Comparison of ENCODE assay signal across 8 cellular contexts in the genomic region with DNA sequence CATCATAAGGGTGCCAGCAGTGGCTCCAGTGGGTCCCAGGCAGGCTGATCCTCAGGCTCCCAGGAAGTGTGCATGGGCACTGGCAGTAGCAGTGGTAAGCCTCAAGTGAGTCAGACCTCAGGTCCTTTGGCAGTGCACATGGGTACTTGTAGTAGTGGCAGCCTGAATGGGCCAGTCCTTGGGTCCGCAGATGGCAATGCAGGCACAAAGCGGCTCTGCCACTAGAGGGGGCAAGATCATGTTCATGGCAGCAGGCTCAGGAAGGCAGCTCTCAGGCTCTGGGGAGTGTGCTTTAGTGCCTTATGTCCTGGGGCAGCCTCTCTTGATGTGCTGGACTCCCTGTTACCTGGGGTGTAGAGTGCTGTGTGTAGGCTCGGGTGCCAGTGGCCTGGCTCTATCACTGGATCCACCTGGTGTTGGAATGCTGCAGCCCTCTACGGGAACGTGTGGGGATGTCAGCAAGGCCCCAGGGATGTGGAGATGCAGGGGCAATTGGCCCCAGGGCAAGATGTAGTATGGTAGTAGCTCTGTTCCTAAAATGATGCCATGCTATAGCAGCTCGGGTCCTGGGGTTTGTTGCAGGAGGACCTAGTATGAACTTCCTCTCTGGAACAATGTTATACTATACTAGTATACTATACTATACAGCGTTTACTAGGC. TPM values are rescaled to one million over a fixed set of nuclear protein-coding genes. Genes with fewer than 3 reads are reported as not detected.
DNase-seq lines count a peak whose midpoint lies in the region; ATAC-seq and TF ChIP-seq lines count a peak whose summit lies in the region.

No MANE protein-coding gene starts in this region.

- H3K9me3 ChIP-seq in endodermal cell (ENCODE audit: control insufficient read depth, low read length) (no peaks in the 10 kb centered on the region), thoracic aorta (no peaks in the 10 kb centered on the region)
- no peaks in the 10 kb centered on the region for H3K9me3 ChIP-seq in naive thymus-derived CD4-positive, alpha-beta T cell (ENCODE audit: control insufficient read depth in 2 of 3, low read length in 3 of 3)

- CTCF ChIA-PET in activated CD4-positive, alpha-beta T cell treated with anti-CD3 and anti-CD28 coated beads, Interleukin-2, amount 10 ng/mL, durations not matched to agents 7 days and 5 days (lab: Charles Lee): interaction anchor here (0.9 to 2.1 kb wide), 5 partner anchors 10 to 308 kb away, joined by 3 to 8 read pairs (median 4); no protein-coding TSS in a partner anchor
- CTCF ChIA-PET in naive thymus-derived CD4-positive, alpha-beta T cell (lab: Charles Lee): interaction anchor here (0.6 kb wide), 1 partner anchor 274 kb away, joined by 3 read pairs; no protein-coding TSS in a partner anchor

- WGBS in endodermal cell (ENCODE audit: insufficient coverage in 1 of 2, insufficient read length in 1 of 2), 2 experiments: 52% methylated on average over 5 of the region's 7 CpGs; no CpG with 5 or more reads in 1 of the 2 experiments

- H3K4me1 Mint-ChIP-seq in activated CD4-positive, alpha-beta T cell treated with anti-CD3 and anti-CD28 coated beads, Interleukin-2, amount 10 ng/mL, durations not matched to agents 7 days and 5 days: peaks cover 1% of the 10 kb centered on the region
- no peaks in the 10 kb centered on the region for H3K4me1 Mint-ChIP-seq in endodermal cell
- H3K4me1 Mint-ChIP-seq in naive thymus-derived CD4-positive, alpha-beta T cell: peaks cover 0 to 4% (median 0%) of the 10 kb centered on the region in 7 donors

- H3K4me1 ChIP-seq in endodermal cell (ENCODE audit: control insufficient read depth, insufficient read depth, low read length) (no peaks in the 10 kb centered on the region), thoracic aorta (ENCODE audit: control insufficient read depth in 1 of 2, low read depth in 2 of 2) (no peaks in the 10 kb centered on the region)
- H3K4me1 ChIP-seq in naive thymus-derived CD4-positive, alpha-beta T cell (ENCODE audit: control insufficient read depth in 2 of 2, insufficient read depth in 2 of 2, low read length in 2 of 2): no peaks in the 10 kb centered on the region

- H3K9me3 Mint-ChIP-seq in activated CD4-positive, alpha-beta T cell treated with anti-CD3 and anti-CD28 coated beads, Interleukin-2, amount 10 ng/mL, durations not matched to agents 7 days and 5 days: no peaks in the 10 kb centered on the region
- H3K9me3 Mint-ChIP-seq in endodermal cell: no peaks in the 10 kb centered on the region
- H3K9me3 Mint-ChIP-seq in naive thymus-derived CD4-positive, alpha-beta T cell: no peaks in the 10 kb centered on the region

- H3K27ac ChIP-seq in endodermal cell (ENCODE audit: low read depth, low read length): no peak overlapping the region
- no peak overlapping the region for H3K27ac ChIP-seq in naive thymus-derived CD4-positive, alpha-beta T cell (ENCODE audit: low read depth, low read length)
- H3K27ac ChIP-seq in thoracic aorta: no peak overlapping the region

- TF ChIP-seq CTCF in endodermal cell (conservative IDR thresholded peaks at IDR 0.05): peak; percentile 94
- TF ChIP-seq CTCF in thoracic aorta (IDR thresholded peaks at IDR 0.05): peak; percentile 12

- intact Hi-C loops in naive thymus-derived CD4-positive, alpha-beta T cell (cut with micrococcal nuclease): loop anchor here in 1 of 2 donors (1.0 kb wide), 1 partner anchor 309 kb away; no protein-coding TSS in a partner anchor

- ATAC-seq in GM21528 (IDR thresholded peaks at IDR 0.05; ENCODE audit: low FRiP score, unreplicated experiment): peak; percentile 66
- peak; percentile 73 for ATAC-seq in naive thymus-derived CD4-positive, alpha-beta T cell
- ATAC-seq in thoracic aorta (ENCODE audit: insufficient number of reproducible peaks, low FRiP score, low read depth): no peak
- no peak for ATAC-seq in GM18505 (IDR thresholded peaks at IDR 0.05; ENCODE audit: unreplicated experiment)

- no peak overlapping the region for H3K4me3 Mint-ChIP-seq in activated CD4-positive, alpha-beta T cell treated with anti-CD3 and anti-CD28 coated beads, Interleukin-2, amount 10 ng/mL, durations not matched to agents 7 days and 5 days
- no peak overlapping the region for H3K4me3 Mint-ChIP-seq in endodermal cell
- no peak overlapping the region for H3K4me3 Mint-ChIP-seq in naive thymus-derived CD4-positive, alpha-beta T cell

- POLR2A ChIA-PET in activated CD4-positive, alpha-beta T cell treated with anti-CD3 and anti-CD28 coated beads, Interleukin-2, amount 10 ng/mL, durations not matched to agents 7 days and 5 days (lab: Charles Lee): no interaction called here
- POLR2A ChIA-PET in naive thymus-derived CD4-positive, alpha-beta T cell (lab: Charles Lee): no interaction called here

- TF ChIP-seq POLR2A in GM18505 (IDR thresholded peaks at IDR 0.05; ENCODE audit: borderline replicate concordance, extremely low read depth, insufficient read depth, insufficient read length): no peak

- H3K27me3 Mint-ChIP-seq in activated CD4-positive, alpha-beta T cell treated with anti-CD3 and anti-CD28 coated beads, Interleukin-2, amount 10 ng/mL, durations not matched to agents 7 days and 5 days: no peaks in the 10 kb centered on the region
- no peaks in the 10 kb centered on the region for H3K27me3 Mint-ChIP-seq in endodermal cell (ENCODE audit: insufficient read depth)
- H3K27me3 Mint-ChIP-seq in naive thymus-derived CD4-positive, alpha-beta T cell: peaks cover 0 to 3% (median 0%) of the 10 kb centered on the region in 5 donors

- DNase-seq in AG20443 (ENCODE audit: low spot score) (peak; percentile 81), NCI-H524 treated with DMSO at 0.1 percent for 48 hours (lab: John Stamatoyannopoulos, UW) (peak; percentile 47), endodermal cell (peak; percentile 97), thoracic aorta (ENCODE audit: low spot score) (no peak)
- DNase-seq in activated CD4-positive, alpha-beta T cell treated with anti-CD3 and anti-CD28 coated beads, Interleukin-2, amount 10 ng/mL, durations not matched to agents 7 days and 5 days: peak; percentile 75
- DNase-seq in naive thymus-derived CD4-positive, alpha-beta T cell: peak; percentile 8 to 54 (median 27)

- H3K36me3 Mint-ChIP-seq in activated CD4-positive, alpha-beta T cell treated with anti-CD3 and anti-CD28 coated beads, Interleukin-2, amount 10 ng/mL, durations not matched to agents 7 days and 5 days (ENCODE audit: low read depth): no peaks in the 10 kb centered on the region
- H3K36me3 Mint-ChIP-seq in endodermal cell (ENCODE audit: low read depth): no peaks in the 10 kb centered on the region
- H3K36me3 Mint-ChIP-seq in naive thymus-derived CD4-positive, alpha-beta T cell: peaks cover 0 to 20% (median 6%) of the 10 kb centered on the region in 5 donors

- no peak overlapping the region for H3K9ac ChIP-seq in endodermal cell (ENCODE audit: extremely low read depth, low read length, poor library complexity, severe bottlenecking)

- H3K27me3 ChIP-seq in endodermal cell (ENCODE audit: control insufficient read depth, insufficient read depth, low read length, poor library complexity, severe bottlenecking): peaks cover 7% of the 10 kb centered on the region
- no peaks in the 10 kb centered on the region for H3K27me3 ChIP-seq in naive thymus-derived CD4-positive, alpha-beta T cell (ENCODE audit: control insufficient read depth in 2 of 2, insufficient read depth in 2 of 2, low read length in 2 of 2)
- H3K27me3 ChIP-seq in thoracic aorta (replicated peaks; ENCODE audit: insufficient read depth): no peaks in the 10 kb centered on the region

- H3K36me3 ChIP-seq in endodermal cell (ENCODE audit: control insufficient read depth, insufficient read depth, low read length) (no peaks in the 10 kb centered on the region), thoracic aorta (no peaks in the 10 kb centered on the region)
- H3K36me3 ChIP-seq in naive thymus-derived CD4-positive, alpha-beta T cell (ENCODE audit: control insufficient read depth in 2 of 3, insufficient read depth in 3 of 3, low read length in 3 of 3): peaks cover 0 to 11% (median 0%) of the 10 kb centered on the region in 3 experiments

- H3K4me3 ChIP-seq in endodermal cell (ENCODE audit: low read length) (no peak overlapping the region), thoracic aorta (no peak overlapping the region)
- no peak overlapping the region for H3K4me3 ChIP-seq in naive thymus-derived CD4-positive, alpha-beta T cell (ENCODE audit: low read length)

- H3K27ac Mint-ChIP-seq in activated CD4-positive, alpha-beta T cell treated with anti-CD3 and anti-CD28 coated beads, Interleukin-2, amount 10 ng/mL, durations not matched to agents 7 days and 5 days: no peak overlapping the region
- H3K27ac Mint-ChIP-seq in endodermal cell: no peak overlapping the region
- no peak overlapping the region for H3K27ac Mint-ChIP-seq in naive thymus-derived CD4-positive, alpha-beta T cell

RNA-seq across cellular contexts. Expression of a gene that starts 11.0 kb away (rescaled TPM):
- 1 to 10 TPM; 4.1 to 4.8 TPM for total RNA-seq in activated CD4-positive, alpha-beta T cell treated with anti-CD3 and anti-CD28 coated beads, Interleukin-2, amount 10 ng/mL, durations not matched to agents 7 days and 5 days
- total RNA-seq in endodermal cell: 1 to 10 TPM; 1.6 to 1.8 TPM
- polyA plus RNA-seq in endodermal cell (2013, experiment 1 of 2): 2.1 TPM
- 0.95 TPM for polyA plus RNA-seq in endodermal cell (2013, experiment 2 of 2)
- 10 to 100 TPM in 1 of 5 experiments, 1 to 10 TPM in 4; 3.0 to 10.9 (median 7.4) TPM for total RNA-seq in naive thymus-derived CD4-positive, alpha-beta T cell
- polyA plus RNA-seq in naive thymus-derived CD4-positive, alpha-beta T cell: 10 to 100 TPM in 1 of 2 donors, 1 to 10 TPM in 1; 9.8 to 10.1 TPM
- total RNA-seq in thoracic aorta: 1 to 10 TPM in 1 of 2 donors, under 1 TPM in 1; 0.41 to 6.1 TPM

RNA-seq across cellular contexts. Expression of a gene that starts 31.4 kb away (rescaled TPM):
- total RNA-seq in activated CD4-positive, alpha-beta T cell treated with anti-CD3 and anti-CD28 coated beads, Interleukin-2, amount 10 ng/mL, durations not matched to agents 7 days and 5 days: 10 to 100 TPM; 12.5 to 17.3 TPM
- total RNA-seq in endodermal cell (10 to 100 TPM; 18.7 TPM), thoracic aorta (1 to 10 TPM; 2.6 to 7.8 TPM)
- 32.1 TPM for polyA plus RNA-seq in endodermal cell (2013, experiment 1 of 2)
- polyA plus RNA-seq in endodermal cell (2013, experiment 2 of 2): 31.0 TPM
- 10 to 100 TPM in 1 of 5 experiments, 1 to 10 TPM in 4; 2.4 to 10.4 (median 3.6) TPM for total RNA-seq in naive thymus-derived CD4-positive, alpha-beta T cell
- 1 to 10 TPM; 1.8 to 2.1 TPM for polyA plus RNA-seq in naive thymus-derived CD4-positive, alpha-beta T cell

RNA-seq across cellular contexts. Expression of a gene that starts 31.5 kb away (rescaled TPM):
- 10 to 100 TPM in 1 of 2 experiments, 1 to 10 TPM in 1; 9.8 to 11.0 TPM for total RNA-seq in activated CD4-positive, alpha-beta T cell treated with anti-CD3 and anti-CD28 coated beads, Interleukin-2, amount 10 ng/mL, durations not matched to agents 7 days and 5 days
- total RNA-seq in endodermal cell (10 to 100 TPM in 1 of 2 donors, 1 to 10 TPM in 1; 4.3 to 10.2 TPM), thoracic aorta (1 to 10 TPM in 1 of 2 donors, not detected in 1; 6.5 TPM)
- 9.3 TPM for polyA plus RNA-seq in endodermal cell (2013, experiment 1 of 2)
- polyA plus RNA-seq in endodermal cell (2013, experiment 2 of 2): 7.8 TPM
- total RNA-seq in naive thymus-derived CD4-positive, alpha-beta T cell: 1 to 10 TPM in 3 of 5 experiments, under 1 TPM in 2; 0.35 to 9.5 (median 1.6) TPM
- not detected for polyA plus RNA-seq in naive thymus-derived CD4-positive, alpha-beta T cell

RNA-seq across cellular contexts. Expression of a gene that starts 33.2 kb away (rescaled TPM):
- 10 to 100 TPM; 42.9 to 43.1 TPM for total RNA-seq in activated CD4-positive, alpha-beta T cell treated with anti-CD3 and anti-CD28 coated beads, Interleukin-2, amount 10 ng/mL, durations not matched to agents 7 days and 5 days
- total RNA-seq in endodermal cell: 10 to 100 TPM; 42.3 to 55.8 TPM
- 42.4 TPM for polyA plus RNA-seq in endodermal cell (2013, experiment 1 of 2)
- polyA plus RNA-seq in endodermal cell (2013, experiment 2 of 2): 39.2 TPM
- total RNA-seq in naive thymus-derived CD4-positive, alpha-beta T cell: 100 to 1,000 TPM in 1 of 5 experiments, 10 to 100 TPM in 4; 41.9 to 107 (median 72.5) TPM
- 10 to 100 TPM; 72.7 to 72.9 TPM for polyA plus RNA-seq in naive thymus-derived CD4-positive, alpha-beta T cell
- total RNA-seq in thoracic aorta: 10 to 100 TPM; 64.5 to 73.2 TPM

Comparison
In these comparisons a context has a peak if more than half of its experiments do, and no peak if none do; other contexts are left out.
1. ATAC-seq: peak in GM21528 (single experiment) and naive thymus-derived CD4-positive, alpha-beta T cell (single experiment); none in thoracic aorta (single experiment) and GM18505 (single experiment).